In the genomic region with DNA sequence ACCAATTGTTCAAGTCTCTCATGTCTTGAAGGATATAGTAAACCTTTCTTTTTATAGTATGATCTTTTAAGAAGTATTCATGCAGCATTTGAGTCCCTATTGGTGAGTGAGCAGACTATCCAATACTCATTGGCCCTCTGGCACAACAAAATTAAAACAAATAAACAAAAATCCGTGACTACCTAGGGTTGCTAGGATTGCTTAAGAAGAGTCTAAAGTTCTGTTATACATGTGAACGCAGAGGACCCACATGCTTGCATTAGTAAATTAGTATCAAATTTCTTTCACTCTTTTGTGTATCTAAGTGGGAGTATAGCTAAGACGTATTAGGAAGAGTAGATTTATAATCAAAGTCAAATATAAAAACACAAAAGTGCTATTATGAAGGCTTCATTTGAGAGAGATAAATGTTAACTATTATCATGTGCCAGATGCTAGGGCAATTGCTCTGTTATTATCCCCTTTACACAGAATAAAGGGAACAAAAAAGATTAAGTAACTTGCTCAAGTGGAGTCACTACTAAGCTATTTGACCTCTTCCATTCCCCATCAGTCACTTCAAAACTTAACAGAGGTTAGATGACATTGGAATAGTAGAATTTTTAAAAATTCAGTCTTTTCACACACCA, we compare ENCODE assay signal across 22 cellular contexts.
"Had no signal": no experiment of that assay in that cellular context is flagged by ENCODE, and none has a peak within 500 bp of the region (broad histone marks: within the 10 kb centered on the region; RNA-seq: fewer than 3 reads in every experiment).

No MANE protein-coding gene starts in this region.

- H3K27ac Mint-ChIP-seq: activated CD4-positive, alpha-beta memory T cell treated with anti-CD3 and anti-CD28 coated beads, Interleukin-2, amount 10 ng/mL, durations not matched to agents 7 days and 5 days; activated CD4-positive, alpha-beta T cell treated with anti-CD3 and anti-CD28 coated beads for 36 hours; activated naive CD8-positive, alpha-beta T cell; immature natural killer cell; nephron had no signal

- H3K4me3 Mint-ChIP-seq: activated CD4-positive, alpha-beta memory T cell treated with anti-CD3 and anti-CD28 coated beads, Interleukin-2, amount 10 ng/mL, durations not matched to agents 7 days and 5 days; activated CD4-positive, alpha-beta T cell treated with anti-CD3 and anti-CD28 coated beads for 36 hours; activated naive CD8-positive, alpha-beta T cell; activated T-cell treated with anti-CD3 and anti-CD28 coated beads, Interleukin-2, amount 50 U/mL, for 4 hours; immature natural killer cell; nephron had no signal

- DNase-seq: activated CD4-positive, alpha-beta memory T cell treated with anti-CD3 and anti-CD28 coated beads, Interleukin-2, amount 10 ng/mL, durations not matched to agents 7 days and 5 days; activated CD4-positive, alpha-beta T cell treated with anti-CD3 and anti-CD28 coated beads for 36 hours; activated effector memory CD4-positive, alpha-beta T cell treated with anti-CD3 and anti-CD28 coated beads, Interleukin-2, amount 50 U/mL, for 16 hours; activated T-cell treated with anti-CD3 and anti-CD28 coated beads, Interleukin-2, amount 50 U/mL, for 4 hours; amygdala; body of pancreas; caudate nucleus; colonic mucosa; effector CD4-positive, alpha-beta T cell; esophagus squamous epithelium; foreskin melanocyte; heart left ventricle; immature natural killer cell; lower lobe of right lung; occipital lobe; small intestine; stimulated activated CD4-positive, alpha-beta T cell treated with anti-CD3 and anti-CD28 coated beads, Interleukin-4, amount 100 ng/mL, for 24 hours; stimulated activated naive CD4-positive, alpha-beta T cell treated with Interleukin-2 at 50 U/mL for 16 hours; substantia nigra had no signal

- H3K27me3 Mint-ChIP-seq: activated CD4-positive, alpha-beta memory T cell treated with anti-CD3 and anti-CD28 coated beads, Interleukin-2, amount 10 ng/mL, durations not matched to agents 7 days and 5 days; activated CD4-positive, alpha-beta T cell treated with anti-CD3 and anti-CD28 coated beads for 36 hours; activated naive CD8-positive, alpha-beta T cell; progenitor cell of endocrine pancreas had no signal

- H3K9me3 Mint-ChIP-seq: activated CD4-positive, alpha-beta memory T cell treated with anti-CD3 and anti-CD28 coated beads, Interleukin-2, amount 10 ng/mL, durations not matched to agents 7 days and 5 days; activated T-cell treated with anti-CD3 and anti-CD28 coated beads, Interleukin-2, amount 50 U/mL, for 4 hours; immature natural killer cell; nephron had no signal

- ATAC-seq: activated CD4-positive, alpha-beta T cell treated with anti-CD3 and anti-CD28 coated beads for 36 hours; activated T-cell treated with anti-CD3 and anti-CD28 coated beads, Interleukin-2, amount 50 U/mL, for 4 hours; body of pancreas; heart left ventricle; lower lobe of right lung had no signal

- H3K4me1 Mint-ChIP-seq: activated CD4-positive, alpha-beta memory T cell treated with anti-CD3 and anti-CD28 coated beads, Interleukin-2, amount 10 ng/mL, durations not matched to agents 7 days and 5 days; activated CD4-positive, alpha-beta T cell treated with anti-CD3 and anti-CD28 coated beads for 36 hours; immature natural killer cell; nephron had no signal
